1 cellular context compared by ENCODE assay signal in genomic region chr2:61021228-61021660, GRCh38.
TF ChIP-seq lines count a peak whose summit lies in the region.

No MANE protein-coding gene starts in this region.

TF ChIP-seq in K562, 482 proteins besides CTCF, POLR2A, EP300 and RAD21:
- TF ChIP-seq MAX (CRISPR knock-in tag; IDR thresholded peaks at IDR 0.05) (0 out of 2 replicates have a peak, but pooled peaks have one; percentile 17), NR2F6 (CRISPR knock-in tag; IDR thresholded peaks at IDR 0.05) (no peak)
- TF ChIP-seq, protein P1, sequence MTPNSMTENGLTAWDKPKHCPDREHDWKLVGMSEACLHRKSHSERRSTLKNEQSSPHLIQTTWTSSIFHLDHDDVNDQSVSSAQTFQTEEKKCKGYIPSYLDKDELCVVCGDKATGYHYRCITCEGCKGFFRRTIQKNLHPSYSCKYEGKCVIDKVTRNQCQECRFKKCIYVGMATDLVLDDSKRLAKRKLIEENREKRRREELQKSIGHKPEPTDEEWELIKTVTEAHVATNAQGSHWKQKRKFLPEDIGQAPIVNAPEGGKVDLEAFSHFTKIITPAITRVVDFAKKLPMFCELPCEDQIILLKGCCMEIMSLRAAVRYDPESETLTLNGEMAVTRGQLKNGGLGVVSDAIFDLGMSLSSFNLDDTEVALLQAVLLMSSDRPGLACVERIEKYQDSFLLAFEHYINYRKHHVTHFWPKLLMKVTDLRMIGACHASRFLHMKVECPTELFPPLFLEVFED (CRISPR knock-in tag; conservative IDR thresholded peaks at IDR 0.05) = no peak
- TF ChIP-seq, protein P2, sequence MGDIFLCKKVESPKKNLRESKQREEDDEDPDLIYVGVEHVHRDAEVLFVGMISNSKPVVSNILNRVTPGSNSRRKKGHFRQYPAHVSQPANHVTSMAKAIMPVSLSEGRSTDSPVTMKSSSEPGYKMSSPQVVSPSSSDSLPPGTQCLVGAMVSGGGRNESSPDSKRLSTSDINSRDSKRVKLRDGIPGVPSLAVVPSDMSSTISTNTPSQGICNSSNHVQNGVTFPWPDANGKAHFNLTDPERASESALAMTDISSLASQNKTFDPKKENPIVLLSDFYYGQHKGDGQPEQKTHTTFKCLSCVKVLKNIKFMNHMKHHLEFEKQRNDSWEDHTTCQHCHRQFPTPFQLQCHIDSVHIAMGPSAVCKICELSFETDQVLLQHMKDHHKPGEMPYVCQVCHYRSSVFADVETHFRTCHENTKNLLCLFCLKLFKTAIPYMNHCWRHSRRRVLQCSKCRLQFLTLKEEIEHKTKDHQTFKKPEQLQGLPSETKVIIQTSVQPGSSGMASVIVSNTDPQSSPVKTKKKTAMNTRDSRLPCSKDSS (IDR thresholded peaks at IDR 0.05; ENCODE audit: low read depth, partially characterized antibody) = no peak
